Comparison of ENCODE assay signal across 1 cellular context in the genomic region with DNA sequence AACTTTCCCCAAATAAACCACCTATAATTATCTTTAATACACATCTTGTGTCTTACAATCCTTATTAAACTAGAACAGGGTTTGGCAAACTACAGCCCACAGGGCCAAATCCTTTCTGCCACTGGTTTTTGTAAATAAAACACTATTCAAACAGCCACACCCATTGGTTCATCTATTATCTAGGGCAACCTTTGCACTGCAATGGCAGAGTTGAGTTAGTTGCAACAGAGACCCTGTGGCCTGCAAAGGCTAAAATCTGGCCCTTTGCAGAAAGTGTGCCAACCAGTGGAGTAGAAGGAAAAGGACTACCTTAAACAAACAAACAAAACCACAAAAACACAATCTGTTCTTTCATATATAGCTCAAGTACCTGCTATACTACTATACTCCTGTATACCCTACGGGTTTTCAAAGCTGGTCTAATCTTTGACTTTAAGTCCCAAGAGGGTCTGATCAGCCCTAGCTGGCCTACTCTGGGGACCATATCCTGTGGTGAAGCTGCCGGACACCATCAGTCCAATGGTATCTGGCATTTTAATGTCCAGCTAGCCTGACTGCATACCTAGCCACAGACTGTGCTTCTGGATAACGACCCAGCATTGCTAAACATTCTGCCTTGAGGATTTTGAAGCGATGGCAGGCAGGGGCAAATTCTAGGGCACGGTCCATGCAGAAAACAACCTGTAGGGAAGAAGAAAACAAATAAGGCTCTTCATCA.
TF ChIP-seq lines count a peak whose summit lies in the region.

No MANE protein-coding gene starts in this region.

TF ChIP-seq in HepG2, 621 proteins besides CTCF, POLR2A, EP300 and RAD21 (continued from another document and continues in another):
- TF ChIP-seq, protein P1, sequence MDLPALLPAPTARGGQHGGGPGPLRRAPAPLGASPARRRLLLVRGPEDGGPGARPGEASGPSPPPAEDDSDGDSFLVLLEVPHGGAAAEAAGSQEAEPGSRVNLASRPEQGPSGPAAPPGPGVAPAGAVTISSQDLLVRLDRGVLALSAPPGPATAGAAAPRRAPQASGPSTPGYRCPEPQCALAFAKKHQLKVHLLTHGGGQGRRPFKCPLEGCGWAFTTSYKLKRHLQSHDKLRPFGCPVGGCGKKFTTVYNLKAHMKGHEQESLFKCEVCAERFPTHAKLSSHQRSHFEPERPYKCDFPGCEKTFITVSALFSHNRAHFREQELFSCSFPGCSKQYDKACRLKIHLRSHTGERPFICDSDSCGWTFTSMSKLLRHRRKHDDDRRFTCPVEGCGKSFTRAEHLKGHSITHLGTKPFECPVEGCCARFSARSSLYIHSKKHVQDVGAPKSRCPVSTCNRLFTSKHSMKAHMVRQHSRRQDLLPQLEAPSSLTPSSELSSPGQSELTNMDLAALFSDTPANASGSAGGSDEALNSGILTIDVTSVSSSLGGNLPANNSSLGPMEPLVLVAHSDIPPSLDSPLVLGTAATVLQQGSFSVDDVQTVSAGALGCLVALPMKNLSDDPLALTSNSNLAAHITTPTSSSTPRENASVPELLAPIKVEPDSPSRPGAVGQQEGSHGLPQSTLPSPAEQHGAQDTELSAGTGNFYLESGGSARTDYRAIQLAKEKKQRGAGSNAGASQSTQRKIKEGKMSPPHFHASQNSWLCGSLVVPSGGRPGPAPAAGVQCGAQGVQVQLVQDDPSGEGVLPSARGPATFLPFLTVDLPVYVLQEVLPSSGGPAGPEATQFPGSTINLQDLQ (CRISPR knock-in tag; IDR thresholded peaks at IDR 0.05): no peak
- no peak for TF ChIP-seq YEATS2 (CRISPR knock-in tag; IDR thresholded peaks at IDR 0.05; ENCODE audit: borderline replicate concordance)
- TF ChIP-seq, protein P2, sequence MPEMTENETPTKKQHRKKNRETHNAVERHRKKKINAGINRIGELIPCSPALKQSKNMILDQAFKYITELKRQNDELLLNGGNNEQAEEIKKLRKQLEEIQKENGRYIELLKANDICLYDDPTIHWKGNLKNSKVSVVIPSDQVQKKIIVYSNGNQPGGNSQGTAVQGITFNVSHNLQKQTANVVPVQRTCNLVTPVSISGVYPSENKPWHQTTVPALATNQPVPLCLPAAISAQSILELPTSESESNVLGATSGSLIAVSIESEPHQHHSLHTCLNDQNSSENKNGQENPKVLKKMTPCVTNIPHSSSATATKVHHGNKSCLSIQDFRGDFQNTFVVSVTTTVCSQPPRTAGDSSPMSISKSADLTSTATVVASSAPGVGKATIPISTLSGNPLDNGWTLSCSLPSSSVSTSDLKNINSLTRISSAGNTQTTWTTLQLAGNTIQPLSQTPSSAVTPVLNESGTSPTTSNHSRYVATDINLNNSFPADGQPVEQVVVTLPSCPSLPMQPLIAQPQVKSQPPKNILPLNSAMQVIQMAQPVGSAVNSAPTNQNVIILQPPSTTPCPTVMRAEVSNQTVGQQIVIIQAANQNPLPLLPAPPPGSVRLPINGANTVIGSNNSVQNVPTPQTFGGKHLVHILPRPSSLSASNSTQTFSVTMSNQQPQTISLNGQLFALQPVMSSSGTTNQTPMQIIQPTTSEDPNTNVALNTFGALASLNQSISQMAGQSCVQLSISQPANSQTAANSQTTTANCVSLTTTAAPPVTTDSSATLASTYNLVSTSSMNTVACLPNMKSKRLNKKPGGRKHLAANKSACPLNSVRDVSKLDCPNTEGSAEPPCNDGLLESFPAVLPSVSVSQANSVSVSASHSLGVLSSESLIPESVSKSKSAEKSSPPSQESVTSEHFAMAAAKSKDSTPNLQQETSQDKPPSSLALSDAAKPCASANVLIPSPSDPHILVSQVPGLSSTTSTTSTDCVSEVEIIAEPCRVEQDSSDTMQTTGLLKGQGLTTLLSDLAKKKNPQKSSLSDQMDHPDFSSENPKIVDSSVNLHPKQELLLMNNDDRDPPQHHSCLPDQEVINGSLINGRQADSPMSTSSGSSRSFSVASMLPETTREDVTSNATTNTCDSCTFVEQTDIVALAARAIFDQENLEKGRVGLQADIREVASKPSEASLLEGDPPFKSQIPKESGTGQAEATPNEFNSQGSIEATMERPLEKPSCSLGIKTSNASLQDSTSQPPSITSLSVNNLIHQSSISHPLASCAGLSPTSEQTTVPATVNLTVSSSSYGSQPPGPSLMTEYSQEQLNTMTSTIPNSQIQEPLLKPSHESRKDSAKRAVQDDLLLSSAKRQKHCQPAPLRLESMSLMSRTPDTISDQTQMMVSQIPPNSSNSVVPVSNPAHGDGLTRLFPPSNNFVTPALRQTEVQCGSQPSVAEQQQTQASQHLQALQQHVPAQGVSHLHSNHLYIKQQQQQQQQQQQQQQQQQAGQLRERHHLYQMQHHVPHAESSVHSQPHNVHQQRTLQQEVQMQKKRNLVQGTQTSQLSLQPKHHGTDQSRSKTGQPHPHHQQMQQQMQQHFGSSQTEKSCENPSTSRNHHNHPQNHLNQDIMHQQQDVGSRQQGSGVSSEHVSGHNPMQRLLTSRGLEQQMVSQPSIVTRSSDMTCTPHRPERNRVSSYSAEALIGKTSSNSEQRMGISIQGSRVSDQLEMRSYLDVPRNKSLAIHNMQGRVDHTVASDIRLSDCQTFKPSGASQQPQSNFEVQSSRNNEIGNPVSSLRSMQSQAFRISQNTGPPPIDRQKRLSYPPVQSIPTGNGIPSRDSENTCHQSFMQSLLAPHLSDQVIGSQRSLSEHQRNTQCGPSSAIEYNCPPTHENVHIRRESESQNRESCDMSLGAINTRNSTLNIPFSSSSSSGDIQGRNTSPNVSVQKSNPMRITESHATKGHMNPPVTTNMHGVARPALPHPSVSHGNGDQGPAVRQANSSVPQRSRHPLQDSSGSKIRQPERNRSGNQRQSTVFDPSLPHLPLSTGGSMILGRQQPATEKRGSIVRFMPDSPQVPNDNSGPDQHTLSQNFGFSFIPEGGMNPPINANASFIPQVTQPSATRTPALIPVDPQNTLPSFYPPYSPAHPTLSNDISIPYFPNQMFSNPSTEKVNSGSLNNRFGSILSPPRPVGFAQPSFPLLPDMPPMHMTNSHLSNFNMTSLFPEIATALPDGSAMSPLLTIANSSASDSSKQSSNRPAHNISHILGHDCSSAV (CRISPR knock-in tag; IDR thresholded peaks at IDR 0.05; ENCODE audit: borderline replicate concordance): no peak
- no peak for TF ChIP-seq REL (CRISPR knock-in tag; conservative IDR thresholded peaks at IDR 0.05)
- no peak for TF ChIP-seq HOXA5 (CRISPR knock-in tag; IDR thresholded peaks at IDR 0.05)
- TF ChIP-seq SALL1 (CRISPR knock-in tag; IDR thresholded peaks at IDR 0.05): peak; percentile 63; the same call in 1 of the 2 replicates
- TF ChIP-seq, protein P3, sequence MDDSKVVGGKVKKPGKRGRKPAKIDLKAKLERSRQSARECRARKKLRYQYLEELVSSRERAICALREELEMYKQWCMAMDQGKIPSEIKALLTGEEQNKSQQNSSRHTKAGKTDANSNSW (CRISPR knock-in tag; IDR thresholded peaks at IDR 0.05; ENCODE audit: borderline replicate concordance): no peak
- TF ChIP-seq ETV6 (CRISPR knock-in tag; conservative IDR thresholded peaks at IDR 0.05): no peak
- TF ChIP-seq FOXA1 (IDR thresholded peaks at IDR 0.05): no peak
- TF ChIP-seq FOXA1 (CRISPR knock-in tag; IDR thresholded peaks at IDR 0.05): peak; percentile 73
- TF ChIP-seq ZNF550 (CRISPR knock-in tag; IDR thresholded peaks at IDR 0.05; ENCODE audit: borderline replicate concordance): no peak
- TF ChIP-seq KLF6 (CRISPR knock-in tag; IDR thresholded peaks at IDR 0.05): peak; percentile 73; the same call in 1 of the 2 replicates
- TF ChIP-seq ZNF546 (CRISPR knock-in tag; conservative IDR thresholded peaks at IDR 0.05): no peak
- no peak for TF ChIP-seq ZNF101 (CRISPR knock-in tag; IDR thresholded peaks at IDR 0.05; ENCODE audit: borderline replicate concordance, low read depth)
- TF ChIP-seq KDM5A (IDR thresholded peaks at IDR 0.05; ENCODE audit: borderline replicate concordance, low read length): no peak
- TF ChIP-seq, protein P4, sequence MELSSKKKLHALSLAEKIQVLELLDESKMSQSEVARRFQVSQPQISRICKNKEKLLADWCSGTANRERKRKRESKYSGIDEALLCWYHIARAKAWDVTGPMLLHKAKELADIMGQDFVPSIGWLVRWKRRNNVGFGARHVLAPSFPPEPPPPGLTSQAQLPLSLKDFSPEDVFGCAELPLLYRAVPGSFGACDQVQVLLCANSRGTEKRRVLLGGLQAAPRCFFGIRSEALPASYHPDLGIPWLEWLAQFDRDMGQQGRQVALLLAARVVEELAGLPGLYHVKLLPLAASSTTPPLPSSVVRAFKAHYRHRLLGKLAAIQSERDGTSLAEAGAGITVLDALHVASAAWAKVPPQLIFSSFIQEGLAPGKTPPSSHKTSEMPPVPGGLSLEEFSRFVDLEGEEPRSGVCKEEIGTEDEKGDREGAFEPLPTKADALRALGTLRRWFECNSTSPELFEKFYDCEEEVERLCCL (CRISPR knock-in tag; IDR thresholded peaks at IDR 0.05; ENCODE audit: borderline replicate concordance): no peak
- 0 out of 2 replicates have a peak, but pooled peaks have one; percentile 29 for TF ChIP-seq ZFY (CRISPR knock-in tag; IDR thresholded peaks at IDR 0.05)
- no peak for TF ChIP-seq ZNF816 (CRISPR knock-in tag; IDR thresholded peaks at IDR 0.05; ENCODE audit: borderline replicate concordance)
- no peak for TF ChIP-seq MEIS1 (CRISPR knock-in tag; IDR thresholded peaks at IDR 0.05; ENCODE audit: borderline replicate concordance)
- peak; percentile 84 for TF ChIP-seq HDAC2 (CRISPR knock-in tag; IDR thresholded peaks at IDR 0.05)
- no peak for TF ChIP-seq ZNF3 (CRISPR knock-in tag; IDR thresholded peaks at IDR 0.05)
- TF ChIP-seq, protein P5, sequence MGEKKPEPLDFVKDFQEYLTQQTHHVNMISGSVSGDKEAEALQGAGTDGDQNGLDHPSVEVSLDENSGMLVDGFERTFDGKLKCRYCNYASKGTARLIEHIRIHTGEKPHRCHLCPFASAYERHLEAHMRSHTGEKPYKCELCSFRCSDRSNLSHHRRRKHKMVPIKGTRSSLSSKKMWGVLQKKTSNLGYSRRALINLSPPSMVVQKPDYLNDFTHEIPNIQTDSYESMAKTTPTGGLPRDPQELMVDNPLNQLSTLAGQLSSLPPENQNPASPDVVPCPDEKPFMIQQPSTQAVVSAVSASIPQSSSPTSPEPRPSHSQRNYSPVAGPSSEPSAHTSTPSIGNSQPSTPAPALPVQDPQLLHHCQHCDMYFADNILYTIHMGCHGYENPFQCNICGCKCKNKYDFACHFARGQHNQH (CRISPR knock-in tag; IDR thresholded peaks at IDR 0.05): peak; percentile 68; the same call in 1 of the 2 replicates
- TF ChIP-seq, protein P6, sequence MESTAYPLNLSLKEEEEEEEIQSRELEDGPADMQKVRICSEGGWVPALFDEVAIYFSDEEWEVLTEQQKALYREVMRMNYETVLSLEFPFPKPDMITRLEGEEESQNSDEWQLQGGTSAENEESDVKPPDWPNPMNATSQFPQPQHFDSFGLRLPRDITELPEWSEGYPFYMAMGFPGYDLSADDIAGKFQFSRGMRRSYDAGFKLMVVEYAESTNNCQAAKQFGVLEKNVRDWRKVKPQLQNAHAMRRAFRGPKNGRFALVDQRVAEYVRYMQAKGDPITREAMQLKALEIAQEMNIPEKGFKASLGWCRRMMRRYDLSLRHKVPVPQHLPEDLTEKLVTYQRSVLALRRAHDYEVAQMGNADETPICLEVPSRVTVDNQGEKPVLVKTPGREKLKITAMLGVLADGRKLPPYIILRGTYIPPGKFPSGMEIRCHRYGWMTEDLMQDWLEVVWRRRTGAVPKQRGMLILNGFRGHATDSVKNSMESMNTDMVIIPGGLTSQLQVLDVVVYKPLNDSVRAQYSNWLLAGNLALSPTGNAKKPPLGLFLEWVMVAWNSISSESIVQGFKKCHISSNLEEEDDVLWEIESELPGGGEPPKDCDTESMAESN (CRISPR knock-in tag; conservative IDR thresholded peaks at IDR 0.05): no peak
- no peak for TF ChIP-seq ZSCAN21 (CRISPR knock-in tag; IDR thresholded peaks at IDR 0.05; ENCODE audit: borderline replicate concordance)
- TF ChIP-seq ATM (IDR thresholded peaks at IDR 0.05; ENCODE audit: borderline replicate concordance): no peak
- TF ChIP-seq SOX13 (IDR thresholded peaks at IDR 0.05): peak; percentile 58; the same call in 1 of the 2 replicates
- TF ChIP-seq SOX13 (CRISPR knock-in tag; conservative IDR thresholded peaks at IDR 0.05 in 1 of 2, IDR thresholded peaks at IDR 0.05 in 1 of 2): peak in 1 of 2 experiments; percentile 96; a peak in 2 of 4 replicates
- no peak; the same call in 1 of the 2 replicates for TF ChIP-seq ZBTB21 (CRISPR knock-in tag; IDR thresholded peaks at IDR 0.05)
- no peak for TF ChIP-seq SP2 (CRISPR knock-in tag; IDR thresholded peaks at IDR 0.05)
- no peak for TF ChIP-seq HNRNPH1 (optimal IDR thresholded peaks at IDR 0.05; ENCODE audit: low read depth, low read length)
- no peak; the same call in 1 of the 2 replicates for TF ChIP-seq FOXJ3 (CRISPR knock-in tag; IDR thresholded peaks at IDR 0.05; ENCODE audit: borderline replicate concordance)
- TF ChIP-seq MEIS2 (CRISPR knock-in tag; IDR thresholded peaks at IDR 0.05): no peak
- TF ChIP-seq ZNF484 (CRISPR knock-in tag; IDR thresholded peaks at IDR 0.05; ENCODE audit: borderline replicate concordance, low read depth): no peak
- TF ChIP-seq ZNF468 (CRISPR knock-in tag; IDR thresholded peaks at IDR 0.05): no peak
- no peak for TF ChIP-seq ZNF510 (CRISPR knock-in tag; IDR thresholded peaks at IDR 0.05; ENCODE audit: low read depth)
- TF ChIP-seq, protein P7, sequence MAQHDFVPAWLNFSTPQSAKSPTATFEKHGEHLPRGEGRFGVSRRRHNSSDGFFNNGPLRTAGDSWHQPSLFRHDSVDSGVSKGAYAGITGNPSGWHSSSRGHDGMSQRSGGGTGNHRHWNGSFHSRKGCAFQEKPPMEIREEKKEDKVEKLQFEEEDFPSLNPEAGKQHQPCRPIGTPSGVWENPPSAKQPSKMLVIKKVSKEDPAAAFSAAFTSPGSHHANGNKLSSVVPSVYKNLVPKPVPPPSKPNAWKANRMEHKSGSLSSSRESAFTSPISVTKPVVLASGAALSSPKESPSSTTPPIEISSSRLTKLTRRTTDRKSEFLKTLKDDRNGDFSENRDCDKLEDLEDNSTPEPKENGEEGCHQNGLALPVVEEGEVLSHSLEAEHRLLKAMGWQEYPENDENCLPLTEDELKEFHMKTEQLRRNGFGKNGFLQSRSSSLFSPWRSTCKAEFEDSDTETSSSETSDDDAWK (CRISPR knock-in tag; IDR thresholded peaks at IDR 0.05): no peak
- TF ChIP-seq, protein P8, sequence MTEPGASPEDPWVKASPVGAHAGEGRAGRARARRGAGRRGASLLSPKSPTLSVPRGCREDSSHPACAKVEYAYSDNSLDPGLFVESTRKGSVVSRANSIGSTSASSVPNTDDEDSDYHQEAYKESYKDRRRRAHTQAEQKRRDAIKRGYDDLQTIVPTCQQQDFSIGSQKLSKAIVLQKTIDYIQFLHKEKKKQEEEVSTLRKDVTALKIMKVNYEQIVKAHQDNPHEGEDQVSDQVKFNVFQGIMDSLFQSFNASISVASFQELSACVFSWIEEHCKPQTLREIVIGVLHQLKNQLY (CRISPR knock-in tag; IDR thresholded peaks at IDR 0.05): no peak
- no peak for TF ChIP-seq SP4 (CRISPR knock-in tag; IDR thresholded peaks at IDR 0.05)
- no peak for TF ChIP-seq ZBTB7B (CRISPR knock-in tag; IDR thresholded peaks at IDR 0.05)
- no peak for TF ChIP-seq MAZ (IDR thresholded peaks at IDR 0.05; ENCODE audit: borderline replicate concordance, low read depth, low read length)
- TF ChIP-seq MAZ (CRISPR knock-in tag; IDR thresholded peaks at IDR 0.05; ENCODE audit: low read depth): no peak
- no peak for TF ChIP-seq ZNF143 (CRISPR knock-in tag; IDR thresholded peaks at IDR 0.05)
